ENCODE assay signal across 12 cellular contexts in the genomic region with DNA sequence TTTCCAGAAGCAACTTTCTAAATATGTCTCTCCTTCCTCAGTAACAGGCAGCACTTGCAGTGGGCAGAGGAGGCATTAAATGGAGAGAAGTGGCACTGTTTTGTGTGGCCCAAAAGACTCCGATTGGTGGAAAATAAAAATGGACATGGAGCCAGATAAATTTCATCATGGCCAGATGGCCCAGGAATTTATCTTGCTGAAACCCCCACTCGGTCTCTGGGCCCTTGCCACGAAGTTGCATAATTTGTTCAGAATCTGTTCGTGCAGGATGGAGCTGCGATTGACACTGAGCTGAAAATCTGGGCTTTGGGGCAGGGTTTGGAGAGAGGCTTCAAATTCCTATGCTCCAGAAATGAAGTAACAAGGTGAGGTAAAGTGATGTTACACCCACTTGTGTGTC.
DNase-seq lines count a peak whose midpoint lies in the region; ATAC-seq, FAIRE-seq and TF ChIP-seq lines count a peak whose summit lies in the region.
"Had no signal": no experiment of that assay in that cellular context is flagged by ENCODE, and none has a peak within 500 bp of the region (broad histone marks: within the 10 kb centered on the region; RNA-seq: fewer than 3 reads in every experiment).

No MANE protein-coding gene starts in this region.

- FAIRE-seq in keratinocyte (lab: Jason Lieb, UNC), result peak; percentile 67

- H3K4me3 ChIP-seq in SK-N-SH (ENCODE audit: low read depth in 2 of 2, low read length in 1 of 2), result no peak overlapping the region
- H3K4me3 ChIP-seq in keratinocyte (ENCODE audit: control insufficient read depth in 2 of 3, extremely low read depth in 1 of 3, insufficient read depth in 2 of 3, low read depth in 1 of 3, low read length in 3 of 3), result no peak overlapping the region
- H3K4me3 ChIP-seq: suprapubic skin had no signal

- no peak overlapping the region for H3K4me3 Mint-ChIP-seq in dendritic cell treated with granulocyte-macrophage colony-stimulating factor and Interleukin-4, amounts not matched to agents 40 ng/mL and 50 ng/mL, for 4 days
- H3K4me3 Mint-ChIP-seq in CD14-positive monocyte, result peak overlapping the region in 1 of 2 donors; percentile 21
- H3K4me3 Mint-ChIP-seq: activated CD4-positive, alpha-beta memory T cell treated with anti-CD3 and anti-CD28 coated beads for 36 hours had no signal

- CTCF ChIA-PET in SK-N-SH (lab: Yijun Ruan, JAX), result no interaction called here

- no peak for ATAC-seq in SK-N-SH treated with all-trans-retinoic acid at 6 μM for 48 hours

- peak overlapping the region; percentile 69 for H3K27ac Mint-ChIP-seq in dendritic cell treated with granulocyte-macrophage colony-stimulating factor and Interleukin-4, amounts not matched to agents 40 ng/mL and 50 ng/mL, for 4 days
- H3K27ac Mint-ChIP-seq in CD14-positive monocyte, result peak overlapping the region in 3 of 7 donors; percentile 15 to 61 (median 20)
- H3K27ac Mint-ChIP-seq: activated CD4-positive, alpha-beta memory T cell treated with anti-CD3 and anti-CD28 coated beads for 36 hours had no signal

- H3K27ac ChIP-seq in SK-N-SH (ENCODE audit: low read depth in 2 of 2, low read length in 1 of 2) (peak overlapping the region in 1 of 2 experiments; percentile 85; a peak in 2 of 4 replicates), keratinocyte (ENCODE audit: control insufficient read depth, insufficient read depth, low read length) (peak overlapping the region; percentile 93)
- H3K27ac ChIP-seq: suprapubic skin had no signal

- no peaks in the 10 kb centered on the region for H3K36me3 Mint-ChIP-seq in dendritic cell treated with granulocyte-macrophage colony-stimulating factor and Interleukin-4, amounts not matched to agents 40 ng/mL and 50 ng/mL, for 4 days (ENCODE audit: low read depth)
- no peaks in the 10 kb centered on the region for H3K36me3 Mint-ChIP-seq in CD14-positive monocyte
- H3K36me3 Mint-ChIP-seq: activated CD4-positive, alpha-beta memory T cell treated with anti-CD3 and anti-CD28 coated beads for 36 hours had no signal

- H4K20me1 ChIP-seq in SK-N-SH (ENCODE audit: insufficient read depth) (no peaks in the 10 kb centered on the region), keratinocyte (ENCODE audit: control insufficient read depth, extremely low read depth, insufficient read depth, low read length) (no peaks in the 10 kb centered on the region)

- H3K4me1 Mint-ChIP-seq in dendritic cell treated with granulocyte-macrophage colony-stimulating factor and Interleukin-4, amounts not matched to agents 40 ng/mL and 50 ng/mL, for 4 days (ENCODE audit: low read depth), result peaks cover 60% of the 10 kb centered on the region
- H3K4me1 Mint-ChIP-seq in CD14-positive monocyte, result peaks cover 34% of the 10 kb centered on the region

- no peak for TF ChIP-seq EP300 in SK-N-SH (IDR thresholded peaks at IDR 0.05; ENCODE audit: borderline replicate concordance in 1 of 2, low read depth in 1 of 2, low read length in 1 of 2)

- DNase-seq in SK-N-SH (no peak), keratinocyte (ENCODE audit: low read depth, low spot score) (no peak), activated gamma-delta T cell treated with Interleukin-2 at 50 U/mL for 16 hours (no peak), NCI-H526 (lab: John Stamatoyannopoulos, UW) (no peak), CD14-positive monocyte (ENCODE audit: low spot score) (no peak)
- no peak for DNase-seq in effector CD4-positive, alpha-beta T cell
- DNase-seq: activated CD4-positive, alpha-beta memory T cell treated with anti-CD3 and anti-CD28 coated beads for 36 hours; DMS79; midbrain had no signal

- TF ChIP-seq CTCF in SK-N-SH (IDR thresholded peaks at IDR 0.05) (no peak), keratinocyte (optimal IDR thresholded peaks at IDR 0.05 in 1 of 3, IDR thresholded peaks at IDR 0.05 in 1 of 3, conservative IDR thresholded peaks at IDR 0.05 in 1 of 3; ENCODE audit: extremely low read depth in 1 of 3, insufficient read depth in 2 of 3, low read length in 3 of 3) (no peak), CD14-positive monocyte (IDR thresholded peaks at IDR 0.05) (no peak)

- peaks cover 11% of the 10 kb centered on the region for H3K9me3 Mint-ChIP-seq in dendritic cell treated with granulocyte-macrophage colony-stimulating factor and Interleukin-4, amounts not matched to agents 40 ng/mL and 50 ng/mL, for 4 days
- peaks cover 6 to 21% (median 13%) of the 10 kb centered on the region in 7 donors for H3K9me3 Mint-ChIP-seq in CD14-positive monocyte

- H2AFZ ChIP-seq in SK-N-SH (ENCODE audit: low read depth) (no peak overlapping the region), keratinocyte (ENCODE audit: control insufficient read depth, low read length) (no peak overlapping the region)

- H3K9me3 ChIP-seq in SK-N-SH (no peaks in the 10 kb centered on the region), keratinocyte (ENCODE audit: control insufficient read depth, low read depth, low read length) (no peaks in the 10 kb centered on the region)
- H3K9me3 ChIP-seq: suprapubic skin had no signal

- peaks cover 5% of the 10 kb centered on the region; the same call in 1 of the 2 replicates for H3K79me2 ChIP-seq in SK-N-SH (ENCODE audit: insufficient read depth)
- H3K79me2 ChIP-seq in keratinocyte (ENCODE audit: control insufficient read depth, insufficient read depth, low read length), result no peaks in the 10 kb centered on the region

- whole genome bisulfite sequencing in SK-N-SH (ENCODE audit: low lambda C conversion rate), result 67% methylated on average over 5 of the region's 5 CpGs

- peaks cover 0 to 22% of the 10 kb centered on the region in 2 experiments; a peak in 2 of 4 replicates for H3K4me1 ChIP-seq in SK-N-SH (ENCODE audit: control insufficient read depth in 1 of 2, insufficient read depth in 2 of 2, low read depth in 1 of 2, low read length in 1 of 2)
- peaks cover 61% of the 10 kb centered on the region for H3K4me1 ChIP-seq in keratinocyte (ENCODE audit: control insufficient read depth, extremely low read depth, insufficient read depth, low read length)
- H3K4me1 ChIP-seq: suprapubic skin had no signal

- H3K9me1 ChIP-seq in keratinocyte (ENCODE audit: control insufficient read depth, extremely low read depth, insufficient read depth, low read length), result no peaks in the 10 kb centered on the region

- peaks cover 31% of the 10 kb centered on the region for H3F3A ChIP-seq in SK-N-SH (replicated peaks; ENCODE audit: insufficient read depth)

- POLR2A ChIA-PET in SK-N-SH (lab: Yijun Ruan, JAX), result no interaction called here

- H3K27me3 ChIP-seq in SK-N-SH (ENCODE audit: insufficient read depth) (no peaks in the 10 kb centered on the region), keratinocyte (ENCODE audit: control insufficient read depth, extremely low read depth, insufficient read depth, low read length) (no peaks in the 10 kb centered on the region)
- H3K27me3 ChIP-seq: suprapubic skin had no signal

- TF ChIP-seq RAD21 in SK-N-SH (IDR thresholded peaks at IDR 0.05; ENCODE audit: low read length), result no peak

- intact Hi-C loops in dendritic cell treated with granulocyte-macrophage colony-stimulating factor and Interleukin-4, amounts not matched to agents 40 ng/mL and 50 ng/mL, for 4 days (cut with micrococcal nuclease), result no loop called here
- intact Hi-C loops in CD14-positive monocyte (cut with micrococcal nuclease), result no loop called here

- no peaks in the 10 kb centered on the region for H3K9me2 ChIP-seq in SK-N-SH

- peaks cover 3 to 47% of the 10 kb centered on the region in 2 experiments for H3K36me3 ChIP-seq in SK-N-SH (replicated peaks in 1 of 2; ENCODE audit: control insufficient read depth in 1 of 2, insufficient read depth in 2 of 2, low read length in 1 of 2)
- no peaks in the 10 kb centered on the region for H3K36me3 ChIP-seq in keratinocyte (ENCODE audit: control insufficient read depth in 2 of 2, extremely low read depth in 1 of 2, insufficient read depth in 2 of 2, low read length in 2 of 2)
- H3K36me3 ChIP-seq: suprapubic skin had no signal

- H3K9ac ChIP-seq in SK-N-SH (no peak overlapping the region; the same call in 1 of the 2 replicates), keratinocyte (ENCODE audit: control insufficient read depth, extremely low read depth, insufficient read depth, low read length) (no peak overlapping the region)

- peaks cover 8% of the 10 kb centered on the region for H3K27me3 Mint-ChIP-seq in dendritic cell treated with granulocyte-macrophage colony-stimulating factor and Interleukin-4, amounts not matched to agents 40 ng/mL and 50 ng/mL, for 4 days
- peaks cover 3 to 5% (median 5%) of the 10 kb centered on the region in 3 donors for H3K27me3 Mint-ChIP-seq in CD14-positive monocyte (ENCODE audit: low read depth in 3 of 3)

- dilution Hi-C loops in keratinocyte (cut with MboI; ENCODE audit: extremely low pct_ligation_motif_present, low sequenced_read_pairs), result no loop called here

- H3K4me2 ChIP-seq in SK-N-SH (peak overlapping the region; percentile 30; the same call in 1 of the 2 replicates), keratinocyte (ENCODE audit: control insufficient read depth, extremely low read depth, insufficient read depth, low read depth, low read length) (no peak overlapping the region)

TF ChIP-seq in SK-N-SH, 30 proteins besides CTCF, POLR2A, EP300 and RAD21 (continues in another document):
- TF ChIP-seq IRF3 (IDR thresholded peaks at IDR 0.05; ENCODE audit: low read depth, low read length) (no peak), JUND (IDR thresholded peaks at IDR 0.05) (no peak), RXRA (IDR thresholded peaks at IDR 0.05; ENCODE audit: borderline replicate concordance, low read depth) (no peak), SMC3 (IDR thresholded peaks at IDR 0.05; ENCODE audit: low read depth, low read length) (no peak)

TF ChIP-seq in SK-N-SH treated with all-trans-retinoic acid at 6 μM for 48 hours, 23 proteins besides CTCF, POLR2A, EP300 and RAD21:
- TF ChIP-seq ZNF565 (CRISPR knock-in tag; conservative IDR thresholded peaks at IDR 0.05; ENCODE audit: low read depth), result no peak
- TF ChIP-seq RARB (CRISPR knock-in tag; IDR thresholded peaks at IDR 0.05), result no peak
- TF ChIP-seq ZFP30 (CRISPR knock-in tag; IDR thresholded peaks at IDR 0.05), result no peak
- TF ChIP-seq, protein P1, sequence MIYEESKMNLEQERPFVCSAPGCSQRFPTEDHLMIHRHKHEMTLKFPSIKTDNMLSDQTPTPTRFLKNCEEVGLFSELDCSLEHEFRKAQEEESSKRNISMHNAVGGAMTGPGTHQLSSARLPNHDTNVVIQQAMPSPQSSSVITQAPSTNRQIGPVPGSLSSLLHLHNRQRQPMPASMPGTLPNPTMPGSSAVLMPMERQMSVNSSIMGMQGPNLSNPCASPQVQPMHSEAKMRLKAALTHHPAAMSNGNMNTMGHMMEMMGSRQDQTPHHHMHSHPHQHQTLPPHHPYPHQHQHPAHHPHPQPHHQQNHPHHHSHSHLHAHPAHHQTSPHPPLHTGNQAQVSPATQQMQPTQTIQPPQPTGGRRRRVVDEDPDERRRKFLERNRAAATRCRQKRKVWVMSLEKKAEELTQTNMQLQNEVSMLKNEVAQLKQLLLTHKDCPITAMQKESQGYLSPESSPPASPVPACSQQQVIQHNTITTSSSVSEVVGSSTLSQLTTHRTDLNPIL (CRISPR knock-in tag; IDR thresholded peaks at IDR 0.05; ENCODE audit: low read depth), result no peak
- TF ChIP-seq PPARA (CRISPR knock-in tag; IDR thresholded peaks at IDR 0.05; ENCODE audit: borderline replicate concordance), result no peak
- no peak for TF ChIP-seq OSR1 (CRISPR knock-in tag; IDR thresholded peaks at IDR 0.05)
- TF ChIP-seq ZFP3 (CRISPR knock-in tag; IDR thresholded peaks at IDR 0.05), result no peak
- TF ChIP-seq BACH2 (CRISPR knock-in tag; IDR thresholded peaks at IDR 0.05; ENCODE audit: borderline replicate concordance), result no peak
- no peak for TF ChIP-seq CSDC2 (CRISPR knock-in tag; IDR thresholded peaks at IDR 0.05)
